In genomic region chr16:66809765-66810164, GRCh38 we compare ENCODE assay signal across 39 cellular contexts. TPM values are rescaled to one million over a fixed set of nuclear protein-coding genes. Genes with fewer than 3 reads are reported as not detected.
"Had no signal": no experiment of that assay in that cellular context is flagged by ENCODE, and none has a peak within 500 bp of the region (broad histone marks: within the 10 kb centered on the region; RNA-seq: fewer than 3 reads in every experiment).

No MANE protein-coding gene starts in this region.

- H3K27ac Mint-ChIP-seq: activated B cell treated with CpG ODN at 0.5 μM for 24 hours; activated CD4-positive, alpha-beta memory T cell treated with anti-CD3 and anti-CD28 coated beads for 36 hours; activated CD4-positive, alpha-beta T cell treated with anti-CD3 and anti-CD28 coated beads, Interleukin-2, amount 10 ng/mL, durations not matched to agents 24 days and 14 days; activated CD8-positive, alpha-beta T cell treated with anti-CD3 and anti-CD28 coated beads for 36 hours; activated naive CD4-positive, alpha-beta T cell treated with anti-CD3 and anti-CD28 coated beads, Interleukin-2, amount 10 ng/mL, durations not matched to agents 7 days and 5 days; activated naive CD4-positive, alpha-beta T cell treated with anti-CD3 and anti-CD28 coated beads, Interleukin-2, amount 50 U/mL, for 24 hours; activated naive CD8-positive, alpha-beta T cell; activated naive CD8-positive, alpha-beta T cell treated with anti-CD3 and anti-CD28 coated beads, Interleukin-2, amount 10 ng/mL, durations not matched to agents 7 days and 5 days; activated T-cell treated with anti-CD3 and anti-CD28 coated beads, Interleukin-2, amount 50 U/mL, for 72 hours; activated T-helper 1 cell treated with anti-CD3 and anti-CD28 coated beads, Interleukin-12 subunit alpha, Interleukin-12 subunit beta, Interleukin-2, Interleukin-4 antibody, amounts not matched to agents 30 ng/mL and 10 ng/mL and 1 ng/mL, durations not matched to agents 14 hours and 24 hours and 36 hours; activated T-helper 2 cell treated with anti-CD3 and anti-CD28 coated beads, Interferon-gamma antibody, Interleukin-2, Interleukin-4, amounts not matched to agents 10 μg/mL and 5 μg/mL and 100 μg/mL, durations not matched to agents 14 hours and 24 hours and 36 hours; brain; T-helper 1 cell treated with Interleukin-12 subunit alpha and Interleukin-12 subunit beta and Interleukin-4 antibody, amounts not matched to agents 30 μg/mL and 1 μg/mL, for 36 hours; T-helper 2 cell treated with Interferon-gamma antibody and Interleukin-4, amounts not matched to agents 5 μg/mL and 100 μg/mL, for 36 hours had no signal

- H3K4me3 ChIP-seq: ascending aorta had no signal

- H3K27me3 Mint-ChIP-seq: activated B cell treated with CpG ODN at 0.5 μM for 24 hours; activated CD4-positive, alpha-beta memory T cell treated with anti-CD3 and anti-CD28 coated beads for 36 hours; activated CD4-positive, alpha-beta T cell treated with anti-CD3 and anti-CD28 coated beads, Interleukin-2, amount 10 ng/mL, durations not matched to agents 24 days and 14 days; activated CD8-positive, alpha-beta T cell treated with anti-CD3 and anti-CD28 coated beads for 36 hours; activated naive CD4-positive, alpha-beta T cell treated with anti-CD3 and anti-CD28 coated beads, Interleukin-2, amount 10 ng/mL, durations not matched to agents 7 days and 5 days; activated naive CD4-positive, alpha-beta T cell treated with anti-CD3 and anti-CD28 coated beads, Interleukin-2, amount 50 U/mL, for 24 hours; activated naive CD8-positive, alpha-beta T cell; activated naive CD8-positive, alpha-beta T cell treated with anti-CD3 and anti-CD28 coated beads, Interleukin-2, amount 10 ng/mL, durations not matched to agents 7 days and 5 days; activated naive CD8-positive, alpha-beta T cell treated with anti-CD3 and anti-CD28 coated beads, Interleukin-2, amount 50 U/mL, for 24 hours; brain had no signal

- H3K9me3 ChIP-seq: ascending aorta had no signal

- H3K4me3 Mint-ChIP-seq: activated B cell treated with CpG ODN at 0.5 μM for 24 hours; activated CD4-positive, alpha-beta memory T cell treated with anti-CD3 and anti-CD28 coated beads for 36 hours; activated CD4-positive, alpha-beta T cell treated with anti-CD3 and anti-CD28 coated beads, Interleukin-2, amount 10 ng/mL, durations not matched to agents 24 days and 14 days; activated CD8-positive, alpha-beta T cell treated with anti-CD3 and anti-CD28 coated beads for 36 hours; activated naive CD4-positive, alpha-beta T cell treated with anti-CD3 and anti-CD28 coated beads, Interleukin-2, amount 10 ng/mL, durations not matched to agents 7 days and 5 days; activated naive CD4-positive, alpha-beta T cell treated with anti-CD3 and anti-CD28 coated beads, Interleukin-2, amount 50 U/mL, for 24 hours; activated naive CD8-positive, alpha-beta T cell; activated naive CD8-positive, alpha-beta T cell treated with anti-CD3 and anti-CD28 coated beads, Interleukin-2, amount 10 ng/mL, durations not matched to agents 7 days and 5 days; activated naive CD8-positive, alpha-beta T cell treated with anti-CD3 and anti-CD28 coated beads, Interleukin-2, amount 50 U/mL, for 24 hours; activated T-cell treated with anti-CD3 and anti-CD28 coated beads, Interleukin-2, amount 50 U/mL, for 4 hours; activated T-cell treated with anti-CD3 and anti-CD28 coated beads, Interleukin-2, amount 50 U/mL, for 72 hours; activated T-helper 1 cell treated with anti-CD3 and anti-CD28 coated beads, Interleukin-12 subunit alpha, Interleukin-12 subunit beta, Interleukin-2, Interleukin-4 antibody, amounts not matched to agents 30 ng/mL and 10 ng/mL and 1 ng/mL, durations not matched to agents 14 hours and 24 hours and 36 hours; brain; T-helper 1 cell treated with Interleukin-12 subunit alpha and Interleukin-12 subunit beta and Interleukin-4 antibody, amounts not matched to agents 30 μg/mL and 1 μg/mL, for 36 hours; T-helper 2 cell treated with Interferon-gamma antibody and Interleukin-4, amounts not matched to agents 5 μg/mL and 100 μg/mL, for 36 hours had no signal

- H3K27ac ChIP-seq: ascending aorta, VCaP had no signal

- FAIRE-seq: bronchial epithelial cell, TTC549 had no signal

- H3K9me3 Mint-ChIP-seq: activated B cell treated with CpG ODN at 0.5 μM for 24 hours; activated CD4-positive, alpha-beta memory T cell treated with anti-CD3 and anti-CD28 coated beads for 36 hours; activated CD4-positive, alpha-beta T cell treated with anti-CD3 and anti-CD28 coated beads, Interleukin-2, amount 10 ng/mL, durations not matched to agents 24 days and 14 days; activated CD8-positive, alpha-beta T cell treated with anti-CD3 and anti-CD28 coated beads for 36 hours; activated naive CD4-positive, alpha-beta T cell treated with anti-CD3 and anti-CD28 coated beads, Interleukin-2, amount 10 ng/mL, durations not matched to agents 7 days and 5 days; activated naive CD4-positive, alpha-beta T cell treated with anti-CD3 and anti-CD28 coated beads, Interleukin-2, amount 50 U/mL, for 24 hours; activated naive CD8-positive, alpha-beta T cell treated with anti-CD3 and anti-CD28 coated beads, Interleukin-2, amount 10 ng/mL, durations not matched to agents 7 days and 5 days; activated naive CD8-positive, alpha-beta T cell treated with anti-CD3 and anti-CD28 coated beads, Interleukin-2, amount 50 U/mL, for 24 hours; activated T-cell treated with anti-CD3 and anti-CD28 coated beads, Interleukin-2, amount 50 U/mL, for 4 hours; activated T-cell treated with anti-CD3 and anti-CD28 coated beads, Interleukin-2, amount 50 U/mL, for 72 hours; activated T-helper 1 cell treated with anti-CD3 and anti-CD28 coated beads, Interleukin-12 subunit alpha, Interleukin-12 subunit beta, Interleukin-2, Interleukin-4 antibody, amounts not matched to agents 30 ng/mL and 10 ng/mL and 1 ng/mL, durations not matched to agents 14 hours and 24 hours and 36 hours; activated T-helper 2 cell treated with anti-CD3 and anti-CD28 coated beads, Interferon-gamma antibody, Interleukin-2, Interleukin-4, amounts not matched to agents 10 μg/mL and 5 μg/mL and 100 μg/mL, durations not matched to agents 14 hours and 24 hours and 36 hours; brain; T-helper 1 cell treated with Interleukin-12 subunit alpha and Interleukin-12 subunit beta and Interleukin-4 antibody, amounts not matched to agents 30 μg/mL and 1 μg/mL, for 36 hours; T-helper 2 cell treated with Interferon-gamma antibody and Interleukin-4, amounts not matched to agents 5 μg/mL and 100 μg/mL, for 36 hours had no signal

- ATAC-seq: activated CD8-positive, alpha-beta T cell treated with anti-CD3 and anti-CD28 coated beads for 36 hours; activated naive CD8-positive, alpha-beta T cell treated with anti-CD3 and anti-CD28 coated beads, Interleukin-2, amount 50 U/mL, for 24 hours; activated T-cell treated with anti-CD3 and anti-CD28 coated beads, Interleukin-2, amount 50 U/mL, for 4 hours; activated T-cell treated with anti-CD3 and anti-CD28 coated beads, Interleukin-2, amount 50 U/mL, for 72 hours had no signal

- H3K27me3 ChIP-seq: ascending aorta had no signal

- DNase-seq: activated B cell treated with CpG ODN at 0.5 μM for 24 hours; activated CD4-positive, alpha-beta memory T cell treated with anti-CD3 and anti-CD28 coated beads for 36 hours; activated CD4-positive, alpha-beta T cell treated with anti-CD3 and anti-CD28 coated beads for 4 hours; activated CD4-positive, alpha-beta T cell treated with anti-CD3 and anti-CD28 coated beads, Interleukin-2, amount 50 U/mL, for 1 hour; activated CD4-positive, alpha-beta T cell treated with anti-CD3 and anti-CD28 coated beads, Interleukin-2, amount 50 U/mL, for 4 hours; activated CD4-positive, CD25-positive, alpha-beta regulatory T cell treated with anti-CD3 and anti-CD28 coated beads, Interleukin-2, amount 50 U/mL, for 72 hours; activated CD8-positive, alpha-beta memory T cell treated with anti-CD3 and anti-CD28 coated beads, Interleukin-2, amount 50 U/mL, for 4 hours; activated CD8-positive, alpha-beta T cell treated with anti-CD3 and anti-CD28 coated beads for 36 hours; activated effector memory CD4-positive, alpha-beta T cell treated with Interleukin-2 at 50 U/mL for 16 hours; activated gamma-delta T cell; activated naive CD4-positive, alpha-beta T cell treated with anti-CD3 and anti-CD28 coated beads, Interleukin-2, amount 10 ng/mL, durations not matched to agents 7 days and 5 days; activated naive CD4-positive, alpha-beta T cell treated with Interleukin-2 at 50 U/mL for 16 hours; activated naive CD8-positive, alpha-beta T cell treated with anti-CD3 and anti-CD28 coated beads, Interleukin-2, amount 10 ng/mL, durations not matched to agents 7 days and 5 days; activated naive CD8-positive, alpha-beta T cell treated with anti-CD3 and anti-CD28 coated beads, Interleukin-2, amount 50 U/mL, for 24 hours; activated T-cell treated with anti-CD3 and anti-CD28 coated beads for 4 hours; activated T-cell treated with anti-CD3 and anti-CD28 coated beads, Interleukin-2, amount 50 U/mL, for 1 hour; activated T-cell treated with anti-CD3 and anti-CD28 coated beads, Interleukin-2, amount 50 U/mL, for 4 hours; activated T-cell treated with anti-CD3 and anti-CD28 coated beads, Interleukin-2, amount 50 U/mL, for 72 hours; amygdala; anterior cingulate cortex; central memory CD4-positive, alpha-beta T cell; T-helper 2 cell; T-helper 9 cell had no signal

- H3K4me1 ChIP-seq: ascending aorta had no signal

- H3K4me1 Mint-ChIP-seq: activated B cell treated with CpG ODN at 0.5 μM for 24 hours; activated CD4-positive, alpha-beta T cell treated with anti-CD3 and anti-CD28 coated beads, Interleukin-2, amount 10 ng/mL, durations not matched to agents 24 days and 14 days; activated naive CD4-positive, alpha-beta T cell treated with anti-CD3 and anti-CD28 coated beads, Interleukin-2, amount 10 ng/mL, durations not matched to agents 7 days and 5 days; activated naive CD4-positive, alpha-beta T cell treated with anti-CD3 and anti-CD28 coated beads, Interleukin-2, amount 50 U/mL, for 24 hours; activated naive CD8-positive, alpha-beta T cell treated with anti-CD3 and anti-CD28 coated beads, Interleukin-2, amount 10 ng/mL, durations not matched to agents 7 days and 5 days; activated naive CD8-positive, alpha-beta T cell treated with anti-CD3 and anti-CD28 coated beads, Interleukin-2, amount 50 U/mL, for 24 hours; brain had no signal

RNA-seq across cellular contexts. Expression of gene TERB1, which starts 8.4 kb away (rescaled TPM):
- total RNA-seq: activated B cell treated with CpG ODN at 0.5 μM for 24 hours; activated CD4-positive, alpha-beta memory T cell treated with anti-CD3 and anti-CD28 coated beads for 36 hours; activated naive CD8-positive, alpha-beta T cell treated with anti-CD3 and anti-CD28 coated beads, Interleukin-2, amount 10 ng/mL, durations not matched to agents 7 days and 5 days; activated T-cell treated with anti-CD3 and anti-CD28 coated beads, Interleukin-2, amount 50 U/mL, for 4 hours; ascending aorta; cardiac septum; cerebellum had no signal
- polyA plus RNA-seq: adipose tissue had no signal

RNA-seq across cellular contexts. Expression of gene CA7, which starts 34.4 kb away (rescaled TPM):
- total RNA-seq: activated B cell treated with CpG ODN at 0.5 μM for 24 hours; activated CD8-positive, alpha-beta memory T cell treated with anti-CD3 and anti-CD28 coated beads for 36 hours; activated naive CD8-positive, alpha-beta T cell treated with anti-CD3 and anti-CD28 coated beads, Interleukin-2, amount 10 ng/mL, durations not matched to agents 7 days and 5 days; activated T-cell treated with anti-CD3 and anti-CD28 coated beads, Interleukin-2, amount 50 U/mL, for 72 hours; ascending aorta; bronchial epithelial cell; cardiac septum; cerebellum had no signal
